In genomic region chr20:36773548-36774242, GRCh38 we compare ENCODE assay signal across 8 cellular contexts. TPM values are rescaled to one million over a fixed set of nuclear protein-coding genes. Genes with fewer than 3 reads are reported as not detected.
DNase-seq lines count a peak whose midpoint lies in the region; ATAC-seq and TF ChIP-seq lines count a peak whose summit lies in the region.

A gene with protein sequence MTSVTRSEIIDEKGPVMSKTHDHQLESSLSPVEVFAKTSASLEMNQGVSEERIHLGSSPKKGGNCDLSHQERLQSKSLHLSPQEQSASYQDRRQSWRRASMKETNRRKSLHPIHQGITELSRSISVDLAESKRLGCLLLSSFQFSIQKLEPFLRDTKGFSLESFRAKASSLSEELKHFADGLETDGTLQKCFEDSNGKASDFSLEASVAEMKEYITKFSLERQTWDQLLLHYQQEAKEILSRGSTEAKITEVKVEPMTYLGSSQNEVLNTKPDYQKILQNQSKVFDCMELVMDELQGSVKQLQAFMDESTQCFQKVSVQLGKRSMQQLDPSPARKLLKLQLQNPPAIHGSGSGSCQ (minus strand): TSS chr20:36773763. CDS start chr20:36771458, 2,305 bp downstream.

- H3K9me3 Mint-ChIP-seq in T-helper 1 cell treated with Interleukin-12 subunit alpha and Interleukin-12 subunit beta and Interleukin-4 antibody, amounts not matched to agents 30 μg/mL and 1 μg/mL, for 36 hours, result no peaks in the 10 kb centered on the region
- H3K9me3 Mint-ChIP-seq in progenitor cell of endocrine pancreas (ENCODE audit: low read depth), result no peaks in the 10 kb centered on the region

- peak within 1 kb of the TSS; percentile 76 for H3K4me3 ChIP-seq in left ventricle myocardium inferior

- intact Hi-C loops in left ventricle myocardium inferior (cut with micrococcal nuclease), result no loop called here

- H3K4me1 Mint-ChIP-seq in T-helper 1 cell treated with Interleukin-12 subunit alpha and Interleukin-12 subunit beta and Interleukin-4 antibody, amounts not matched to agents 30 μg/mL and 1 μg/mL, for 36 hours (ENCODE audit: low read depth), result peaks cover 28% of the 10 kb centered on the region
- H3K4me1 Mint-ChIP-seq in progenitor cell of endocrine pancreas (ENCODE audit: low read depth), result peaks cover 7% of the 10 kb centered on the region

- TF ChIP-seq CTCF in left ventricle myocardium inferior (IDR thresholded peaks at IDR 0.05; ENCODE audit: borderline replicate concordance) (no peak), progenitor cell of endocrine pancreas (IDR thresholded peaks at IDR 0.05; ENCODE audit: unreplicated experiment) (no peak)

- no peaks in the 10 kb centered on the region for H3K36me3 ChIP-seq in left ventricle myocardium inferior

- H3K36me3 Mint-ChIP-seq in T-helper 1 cell treated with Interleukin-12 subunit alpha and Interleukin-12 subunit beta and Interleukin-4 antibody, amounts not matched to agents 30 μg/mL and 1 μg/mL, for 36 hours (ENCODE audit: low read depth), result peaks cover 8% of the 10 kb centered on the region
- H3K36me3 Mint-ChIP-seq in progenitor cell of endocrine pancreas (ENCODE audit: insufficient read depth), result peaks cover 2% of the 10 kb centered on the region

- peak within 1 kb of the TSS; percentile 96 for H3K27ac ChIP-seq in left ventricle myocardium inferior (replicated peaks)

- peak within 1 kb of the TSS; percentile 99 for H3K27ac Mint-ChIP-seq in T-helper 1 cell treated with Interleukin-12 subunit alpha and Interleukin-12 subunit beta and Interleukin-4 antibody, amounts not matched to agents 30 μg/mL and 1 μg/mL, for 36 hours
- H3K27ac Mint-ChIP-seq in progenitor cell of endocrine pancreas, result peak within 1 kb of the TSS; percentile 99

- H3K27me3 Mint-ChIP-seq in T-helper 1 cell treated with Interleukin-12 subunit alpha and Interleukin-12 subunit beta and Interleukin-4 antibody, amounts not matched to agents 30 μg/mL and 1 μg/mL, for 36 hours (ENCODE audit: low read depth), result peaks cover 3% of the 10 kb centered on the region
- H3K27me3 Mint-ChIP-seq in progenitor cell of endocrine pancreas, result no peaks in the 10 kb centered on the region

- DNase-seq in NCI-H1694 treated with DMSO at 0.1 percent for 48 hours (lab: John Stamatoyannopoulos, UW), result peak; percentile 86
- peak; percentile 90 for DNase-seq in amniotic stem cell (lab: John Stamatoyannopoulos, UW)
- peak; percentile 99 for DNase-seq in left ventricle myocardium inferior
- DNase-seq in progenitor cell of endocrine pancreas (ENCODE audit: low spot score, unreplicated experiment), result peak; percentile 99
- peak; percentile 99 for DNase-seq in ureter (ENCODE audit: low spot score)

- no peaks in the 10 kb centered on the region for H3K9me3 ChIP-seq in left ventricle myocardium inferior (replicated peaks)

- ATAC-seq in GM18498 (IDR thresholded peaks at IDR 0.05; ENCODE audit: unreplicated experiment) (peak; percentile 84), HG02885 (IDR thresholded peaks at IDR 0.05; ENCODE audit: poor library complexity, unreplicated experiment) (peak; percentile 90)

- no peaks in the 10 kb centered on the region for H3K27me3 ChIP-seq in left ventricle myocardium inferior (ENCODE audit: low read depth)

- peaks cover 42% of the 10 kb centered on the region for H3K4me1 ChIP-seq in left ventricle myocardium inferior

- H3K4me3 Mint-ChIP-seq in T-helper 1 cell treated with Interleukin-12 subunit alpha and Interleukin-12 subunit beta and Interleukin-4 antibody, amounts not matched to agents 30 μg/mL and 1 μg/mL, for 36 hours, result peak within 1 kb of the TSS; percentile 98
- peak within 1 kb of the TSS; percentile 94 for H3K4me3 Mint-ChIP-seq in progenitor cell of endocrine pancreas (ENCODE audit: low read depth)

RNA-seq across cellular contexts. Expression of the gene that starts here (rescaled TPM):
- 4.8 TPM for total RNA-seq in left ventricle myocardium inferior
- total RNA-seq in progenitor cell of endocrine pancreas, result 15.1 and 17.5 TPM in 2 replicates
- 6.5 TPM for total RNA-seq in ureter

Comparison
In these comparisons a context has a peak if more than half of its experiments do, and no peak if none do; other contexts are left out.
1. Peak in every context shown above with its lines: DNase-seq, ATAC-seq, H3K4me3 ChIP-seq and H3K27ac ChIP-seq.